ENCODE assay signal across 20 cellular contexts in the genomic region with DNA sequence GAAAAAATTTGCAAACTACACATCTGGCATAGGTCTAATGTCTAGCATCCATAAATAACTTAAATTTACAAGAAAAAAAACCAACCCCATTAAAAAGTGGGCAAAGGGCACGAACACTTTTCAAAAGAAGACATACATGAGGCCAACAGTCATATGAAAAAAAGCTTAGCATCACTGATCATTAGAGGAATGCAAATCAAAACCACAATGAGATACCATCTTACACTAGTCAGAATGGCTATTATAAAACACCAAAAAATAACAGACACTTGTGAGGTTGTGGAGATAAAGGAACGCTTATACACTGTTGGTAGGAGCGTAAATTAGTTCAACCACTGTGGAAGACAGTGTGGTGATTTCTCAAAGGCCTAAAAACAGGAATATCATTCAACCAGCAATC.
"Had no signal": no experiment of that assay in that cellular context is flagged by ENCODE, and none has a peak within 500 bp of the region (broad histone marks: within the 10 kb centered on the region; RNA-seq: fewer than 3 reads in every experiment).

No MANE protein-coding gene starts in this region.

- H3K4me3 Mint-ChIP-seq: IgD-negative memory B cell had no signal

- H3K9ac ChIP-seq: KMS-11 had no signal

- H3K27ac Mint-ChIP-seq: IgD-negative memory B cell had no signal

- H3K4me3 ChIP-seq: K562 had no signal

- H3K4me2 ChIP-seq: KMS-11 had no signal

- DNase-seq: Kasumi-1, MV-4-11, NCI-H1048, NCI-H1105, NCI-H1417, NCI-H1436 treated with DMSO at 0.1 percent for 48 hours, NCI-H1694, NCI-H1930, NCI-H2081, NCI-H2107, NCI-H2227 treated with DMSO at 0.1 percent for 48 hours, NCI-H524, NCI-H526 treated with DMSO at 0.1 percent for 48 hours, NCI-H774, SHP77 had no signal

- H3K27ac ChIP-seq: HL-60, KMS-11, RWPE1 had no signal

- H3K36me3 Mint-ChIP-seq: IgD-negative memory B cell had no signal
